8 cellular contexts compared by ENCODE assay signal in genomic region chr20:36466089-36466488, GRCh38.
DNase-seq lines count a peak whose midpoint lies in the region; ATAC-seq and TF ChIP-seq lines count a peak whose summit lies in the region.

No MANE protein-coding gene starts in this region.

- no peak for ATAC-seq in activated CD8-positive, alpha-beta T cell treated with anti-CD3 and anti-CD28 coated beads, Interleukin-2, amount 10 ng/mL, durations not matched to agents 7 days and 5 days
- ATAC-seq in left lung, result no peak
- no peak for ATAC-seq in GM19035 (IDR thresholded peaks at IDR 0.05; ENCODE audit: unreplicated experiment)

- H3K27ac ChIP-seq in left lung, result peak overlapping the region; percentile 75 to 92
- H3K27ac ChIP-seq in substantia nigra (ENCODE audit: low read depth, low read length, poor library complexity, severe bottlenecking), result peak overlapping the region; percentile 33

- POLR2A ChIA-PET in activated CD4-positive, alpha-beta T cell treated with anti-CD3 and anti-CD28 coated beads, Interleukin-2, amount 10 ng/mL, durations not matched to agents 7 days and 5 days (lab: Charles Lee), result interaction anchor here (0.5 kb wide), 1 partner anchor 181 kb away, joined by 4 read pairs; no protein-coding TSS in a partner anchor
- POLR2A ChIA-PET in activated CD8-positive, alpha-beta T cell treated with anti-CD3 and anti-CD28 coated beads, Interleukin-2, amount 10 ng/mL, durations not matched to agents 7 days and 5 days (lab: Charles Lee), result interaction anchor here (0.7 to 0.8 kb wide), 2 partner anchors 26 to 140 kb away, joined by 4 read pairs; partner anchors contain the start of gene RAB5IF

- H3K27me3 ChIP-seq in left lung, result no peaks in the 10 kb centered on the region

- H3K4me1 ChIP-seq in left lung, result peaks cover 41 to 89% of the 10 kb centered on the region in 2 donors

- no peak overlapping the region for H3K4me3 ChIP-seq in left lung

- no peak for DNase-seq in activated CD4-positive, alpha-beta T cell treated with anti-CD3 and anti-CD28 coated beads, Interleukin-2, amount 10 ng/mL, durations not matched to agents 7 days and 5 days
- DNase-seq in activated CD4-positive, alpha-beta T cell treated with anti-CD3 and anti-CD28 coated beads for 1 hour, result no peak
- DNase-seq in activated CD8-positive, alpha-beta T cell treated with anti-CD3 and anti-CD28 coated beads, Interleukin-2, amount 10 ng/mL, durations not matched to agents 7 days and 5 days, result no peak
- DNase-seq in left lung (no peak), substantia nigra (lab: John Stamatoyannopoulos, UW) (no peak), NCI-H774 (lab: John Stamatoyannopoulos, UW) (no peak), iPS-NIHi7 (ENCODE audit: extremely low spot score) (no peak)

- peak overlapping the region; percentile 40 for H3K4me3 Mint-ChIP-seq in activated CD4-positive, alpha-beta T cell treated with anti-CD3 and anti-CD28 coated beads, Interleukin-2, amount 10 ng/mL, durations not matched to agents 7 days and 5 days
- H3K4me3 Mint-ChIP-seq in activated CD8-positive, alpha-beta T cell treated with anti-CD3 and anti-CD28 coated beads, Interleukin-2, amount 10 ng/mL, durations not matched to agents 7 days and 5 days, result peak overlapping the region; percentile 27

- no peaks in the 10 kb centered on the region for H3K9me3 ChIP-seq in left lung

- H3K27ac Mint-ChIP-seq in activated CD4-positive, alpha-beta T cell treated with anti-CD3 and anti-CD28 coated beads, Interleukin-2, amount 10 ng/mL, durations not matched to agents 7 days and 5 days, result peak overlapping the region; percentile 87
- peak overlapping the region; percentile 86 for H3K27ac Mint-ChIP-seq in activated CD8-positive, alpha-beta T cell treated with anti-CD3 and anti-CD28 coated beads, Interleukin-2, amount 10 ng/mL, durations not matched to agents 7 days and 5 days

- H3K27me3 Mint-ChIP-seq in activated CD4-positive, alpha-beta T cell treated with anti-CD3 and anti-CD28 coated beads, Interleukin-2, amount 10 ng/mL, durations not matched to agents 7 days and 5 days, result no peaks in the 10 kb centered on the region
- no peaks in the 10 kb centered on the region for H3K27me3 Mint-ChIP-seq in activated CD8-positive, alpha-beta T cell treated with anti-CD3 and anti-CD28 coated beads, Interleukin-2, amount 10 ng/mL, durations not matched to agents 7 days and 5 days (ENCODE audit: low read depth)

- peaks cover 1% of the 10 kb centered on the region for H3K36me3 Mint-ChIP-seq in activated CD4-positive, alpha-beta T cell treated with anti-CD3 and anti-CD28 coated beads, Interleukin-2, amount 10 ng/mL, durations not matched to agents 7 days and 5 days (ENCODE audit: low read depth)
- no peaks in the 10 kb centered on the region for H3K36me3 Mint-ChIP-seq in activated CD8-positive, alpha-beta T cell treated with anti-CD3 and anti-CD28 coated beads, Interleukin-2, amount 10 ng/mL, durations not matched to agents 7 days and 5 days (ENCODE audit: low read depth)

- TF ChIP-seq CTCF in left lung (IDR thresholded peaks at IDR 0.05), result no peak

- CTCF ChIA-PET in activated CD4-positive, alpha-beta T cell treated with anti-CD3 and anti-CD28 coated beads, Interleukin-2, amount 10 ng/mL, durations not matched to agents 7 days and 5 days (lab: Charles Lee), result interaction anchor here (0.7 to 1.5 kb wide), 8 partner anchors 9 to 511 kb away, joined by 3 to 5 read pairs (median 3); partner anchors contain the start of genes RAB5IF and SCAND1
- CTCF ChIA-PET in activated CD8-positive, alpha-beta T cell treated with anti-CD3 and anti-CD28 coated beads, Interleukin-2, amount 10 ng/mL, durations not matched to agents 7 days and 5 days (lab: Charles Lee), result interaction anchor here (0.9 to 2.6 kb wide), 8 partner anchors 13 to 308 kb away, joined by 3 to 10 read pairs (median 4); partner anchors contain the start of genes DSN1 and RAB5IF

- H3K9me3 Mint-ChIP-seq in activated CD4-positive, alpha-beta T cell treated with anti-CD3 and anti-CD28 coated beads, Interleukin-2, amount 10 ng/mL, durations not matched to agents 7 days and 5 days, result no peaks in the 10 kb centered on the region
- H3K9me3 Mint-ChIP-seq in activated CD8-positive, alpha-beta T cell treated with anti-CD3 and anti-CD28 coated beads, Interleukin-2, amount 10 ng/mL, durations not matched to agents 7 days and 5 days (ENCODE audit: insufficient read depth), result no peaks in the 10 kb centered on the region

- H3K36me3 ChIP-seq in left lung, result no peaks in the 10 kb centered on the region

- intact Hi-C loops in left lung (cut with DNase I), result no loop called here

- H3K4me1 Mint-ChIP-seq in activated CD4-positive, alpha-beta T cell treated with anti-CD3 and anti-CD28 coated beads, Interleukin-2, amount 10 ng/mL, durations not matched to agents 7 days and 5 days, result peaks cover 81% of the 10 kb centered on the region
- H3K4me1 Mint-ChIP-seq in activated CD8-positive, alpha-beta T cell treated with anti-CD3 and anti-CD28 coated beads, Interleukin-2, amount 10 ng/mL, durations not matched to agents 7 days and 5 days (ENCODE audit: low read depth), result peaks cover 72% of the 10 kb centered on the region
